In genomic region chr18:76405761-76406356, GRCh38 we compare ENCODE assay signal across 8 cellular contexts.
DNase-seq lines count a peak whose midpoint lies in the region; ATAC-seq and TF ChIP-seq lines count a peak whose summit lies in the region.

No MANE protein-coding gene starts in this region.

- TF ChIP-seq CTCF in foreskin keratinocyte (conservative IDR thresholded peaks at IDR 0.05) = peak; percentile 57

- DNase-seq in activated gamma-delta T cell treated with Interleukin-2 at 50 U/mL for 16 hours (peak; percentile 63), activated gamma-delta T cell (lab: John Stamatoyannopoulos, UW) (no peak), NAMALWA (ENCODE audit: low spot score) (peak; percentile 67), foreskin keratinocyte (no peak), pulmonary artery endothelial cell (ENCODE audit: low read depth, low spot score) (peak; percentile 11)
- DNase-seq in activated CD8-positive, alpha-beta memory T cell treated with anti-CD3 and anti-CD28 coated beads, Interleukin-2, amount 50 U/mL, for 48 hours = peak; percentile 42

- H3K4me1 ChIP-seq in foreskin keratinocyte = no peaks in the 10 kb centered on the region

- H3K27me3 ChIP-seq in foreskin keratinocyte = no peaks in the 10 kb centered on the region

- ATAC-seq in foreskin keratinocyte (peak; percentile 27), GM18909 (IDR thresholded peaks at IDR 0.05; ENCODE audit: poor library complexity, unreplicated experiment) (no peak), HG02642 (IDR thresholded peaks at IDR 0.05; ENCODE audit: poor library complexity, unreplicated experiment) (no peak)

- no peak overlapping the region for H3K27ac ChIP-seq in foreskin keratinocyte

Comparison
In these comparisons a context has a peak if more than half of its experiments do, and no peak if none do; other contexts are left out.
1. DNase-seq: peak in activated gamma-delta T cell treated with Interleukin-2 at 50 U/mL for 16 hours (single experiment), NAMALWA (single experiment), activated CD8-positive, alpha-beta memory T cell treated with anti-CD3 and anti-CD28 coated beads, Interleukin-2, amount 50 U/mL, for 48 hours (single experiment) and pulmonary artery endothelial cell (single experiment); none in activated gamma-delta T cell (single experiment) and foreskin keratinocyte (0 of 2).